13 cellular contexts compared by ENCODE assay signal in the genomic region with DNA sequence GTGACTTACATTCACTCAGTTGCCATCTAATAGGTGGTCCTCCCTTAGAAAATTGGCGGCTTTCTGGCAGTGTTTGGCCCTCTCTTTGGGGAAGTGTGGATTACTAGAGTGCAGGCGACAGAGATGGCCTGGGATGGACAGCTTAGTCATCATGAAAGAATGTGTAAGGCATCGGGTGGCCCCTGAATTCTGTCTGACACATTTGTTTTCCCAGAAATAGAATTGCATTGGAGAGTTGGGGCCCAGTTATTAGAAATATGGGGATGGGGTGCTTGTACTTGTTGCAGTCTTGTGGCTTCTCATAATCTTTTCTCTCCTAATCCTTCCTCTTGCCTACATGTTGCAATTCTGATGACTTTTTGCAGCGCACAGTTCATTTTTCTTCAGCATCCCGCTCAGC. TPM values are rescaled to one million over a fixed set of nuclear protein-coding genes. Genes with fewer than 3 reads are reported as not detected.
DNase-seq lines count a peak whose midpoint lies in the region; ATAC-seq and TF ChIP-seq lines count a peak whose summit lies in the region.
"Had no signal": no experiment of that assay in that cellular context is flagged by ENCODE, and none has a peak within 500 bp of the region (broad histone marks: within the 10 kb centered on the region; RNA-seq: fewer than 3 reads in every experiment).

No MANE protein-coding gene starts in this region.

- no peaks in the 10 kb centered on the region for H3K9me3 ChIP-seq in heart left ventricle
- H3K9me3 ChIP-seq in hepatocyte (ENCODE audit: low read depth), result peaks cover 1% of the 10 kb centered on the region
- no peaks in the 10 kb centered on the region for H3K9me3 ChIP-seq in tibial artery
- H3K9me3 ChIP-seq: HAP-1 had no signal

- TF ChIP-seq POLR2A in heart left ventricle (IDR thresholded peaks at IDR 0.05), result no peak

- no peak for TF ChIP-seq CTCF in heart left ventricle (IDR thresholded peaks at IDR 0.05)
- no peak for TF ChIP-seq CTCF in hepatocyte (IDR thresholded peaks at IDR 0.05; ENCODE audit: poor library complexity)
- TF ChIP-seq CTCF in tibial artery (IDR thresholded peaks at IDR 0.05), result no peak

- WGBS in heart left ventricle, 4 donors, result 52 to 66% (median 62%) methylated on average over 5 of the region's 5 CpGs
- 56% methylated on average over 5 of the region's 5 CpGs for WGBS in hepatocyte (ENCODE audit: low lambda C conversion rate, missing lambda C conversion rate)

- H3K36me3 ChIP-seq in heart left ventricle (peaks cover 0 to 18% (median 11%) of the 10 kb centered on the region in 9 donors), hepatocyte (replicated peaks; ENCODE audit: insufficient read depth, low read depth) (peaks cover 2% of the 10 kb centered on the region), tibial artery (peaks cover 5 to 15% (median 13%) of the 10 kb centered on the region in 3 donors)

- H3K27me3 ChIP-seq in heart left ventricle (no peaks in the 10 kb centered on the region), hepatocyte (no peaks in the 10 kb centered on the region), tibial artery (no peaks in the 10 kb centered on the region)

- H3K4me3 ChIP-seq in heart left ventricle (no peak overlapping the region), hepatocyte (no peak overlapping the region), tibial artery (no peak overlapping the region)
- H3K4me3 ChIP-seq: coronary artery, HAP-1 had no signal

- peaks cover 100% of the 10 kb centered on the region for H3K79me2 ChIP-seq in hepatocyte

- H3K4me1 ChIP-seq in heart left ventricle (peaks cover 0 to 71% (median 37%) of the 10 kb centered on the region in 12 donors), hepatocyte (ENCODE audit: insufficient read depth) (peaks cover 51% of the 10 kb centered on the region), tibial artery (peaks cover 0 to 87% (median 38%) of the 10 kb centered on the region in 4 donors)

- DNase-seq in heart left ventricle, result no peak
- no peak for DNase-seq in Right ventricle myocardium inferior (ENCODE audit: missing footprints)
- DNase-seq in hepatocyte (ENCODE audit: low spot score), result peak; percentile 26
- no peak for DNase-seq in tibial artery
- DNase-seq in NCI-H1930 (lab: John Stamatoyannopoulos, UW), result no peak
- no peak for DNase-seq in NCI-H128 (lab: John Stamatoyannopoulos, UW; ENCODE audit: unreplicated experiment)
- DNase-seq: DMS53, kidney had no signal

- H3K27ac ChIP-seq in heart left ventricle (no peak overlapping the region), hepatocyte (peak overlapping the region; percentile 56), tibial artery (peak overlapping the region; percentile 32 to 64)

- H4K20me1 ChIP-seq in hepatocyte (ENCODE audit: insufficient read depth, poor library complexity, severe bottlenecking), result peaks cover 38% of the 10 kb centered on the region

- intact Hi-C loops in heart left ventricle (cut with DNase I) (no loop called here), Right ventricle myocardium inferior (cut with DNase I) (no loop called here), tibial artery (cut with DNase I; ENCODE audit: low total_unique reads) (loop anchor here (10.0 kb wide), 1 partner anchor 161 kb away; no protein-coding TSS in a partner anchor)

- H3K9me2 ChIP-seq in hepatocyte (replicated peaks; ENCODE audit: insufficient read depth), result no peaks in the 10 kb centered on the region

- H2AFZ ChIP-seq in hepatocyte, result no peak overlapping the region

- ATAC-seq in heart left ventricle (peak in 3 of 4 donors; percentile 33 to 47 (median 44)), Right ventricle myocardium inferior (no peak), SK-N-SH treated with all-trans-retinoic acid at 6 μM for 48 hours (peak; percentile 3; the same call in 1 of the 3 replicates), GM21723 (IDR thresholded peaks at IDR 0.05; ENCODE audit: unreplicated experiment) (no peak)
- ATAC-seq: activated naive CD4-positive, alpha-beta T cell treated with anti-CD3 and anti-CD28 coated beads, Interleukin-2, amount 50 U/mL, for 72 hours had no signal

- peak overlapping the region; percentile 35 for H3K4me2 ChIP-seq in hepatocyte

TF ChIP-seq in SK-N-SH treated with all-trans-retinoic acid at 6 μM for 48 hours, 23 proteins besides CTCF, POLR2A, EP300 and RAD21:
- TF ChIP-seq TSHZ2 (CRISPR knock-in tag; IDR thresholded peaks at IDR 0.05) (no peak), ISL1 (CRISPR knock-in tag; IDR thresholded peaks at IDR 0.05) (0 out of 2 replicates have a peak, but pooled peaks have one; percentile 17)

RNA-seq across cellular contexts. Expression of gene TCF7L2, which starts 13.8 kb away (rescaled TPM):
- total RNA-seq in heart left ventricle, result 10 to 100 TPM in 5 of 9 donors, 1 to 10 TPM in 4; 5.9 to 17.5 (median 11.1) TPM
- 1 to 10 TPM; 4.3 to 5.4 TPM for polyA plus RNA-seq in heart left ventricle
- total RNA-seq in Right ventricle myocardium inferior, result 12.4 TPM
- 14.8 and 18.7 TPM in 2 replicates for total RNA-seq in hepatocyte
- polyA plus RNA-seq in hepatocyte, result 28.8 and 34.1 TPM in 2 replicates

Comparison
In these comparisons a context has a peak if more than half of its experiments do, and no peak if none do; other contexts are left out.
1. ATAC-seq: peak in heart left ventricle (3 of 4) and SK-N-SH treated with all-trans-retinoic acid at 6 μM for 48 hours (single experiment); none in Right ventricle myocardium inferior (single experiment) and GM21723 (single experiment).
2. H3K27ac ChIP-seq: peak in hepatocyte (single experiment) and tibial artery (2 of 2); none in heart left ventricle (0 of 12).